ENCODE assay signal across 1 cellular context in genomic region chr14:50943261-50943942, GRCh38.
TF ChIP-seq lines count a peak whose summit lies in the region.

No MANE protein-coding gene starts in this region.

TF ChIP-seq in HepG2, 621 proteins besides CTCF, POLR2A, EP300 and RAD21 (continued from another document and continues in another):
- TF ChIP-seq ZNF362 (CRISPR knock-in tag; IDR thresholded peaks at IDR 0.05; ENCODE audit: borderline replicate concordance) (no peak; the same call in 1 of the 2 replicates), ATF6 (CRISPR knock-in tag; conservative IDR thresholded peaks at IDR 0.05) (0 out of 2 replicates have a peak, but pooled peaks have one; percentile 13), TEAD3 (CRISPR knock-in tag; optimal IDR thresholded peaks at IDR 0.05; ENCODE audit: borderline replicate concordance) (peak; percentile 80), FOXO4 (CRISPR knock-in tag; conservative IDR thresholded peaks at IDR 0.05) (peak; percentile 9; the same call in 1 of the 2 replicates), ZNF280B (CRISPR knock-in tag; IDR thresholded peaks at IDR 0.05; ENCODE audit: borderline replicate concordance) (peak; percentile 75; the same call in 1 of the 2 replicates), ZNF142 (CRISPR knock-in tag; IDR thresholded peaks at IDR 0.05) (0 out of 2 replicates have a peak, but pooled peaks have one; percentile 21), ZFP90 (CRISPR knock-in tag; IDR thresholded peaks at IDR 0.05; ENCODE audit: borderline replicate concordance) (0 out of 2 replicates have a peak, but pooled peaks have one; percentile 42), MTA3 (CRISPR knock-in tag; IDR thresholded peaks at IDR 0.05) (no peak), RXRA (CRISPR knock-in tag; IDR thresholded peaks at IDR 0.05) (no peak), HNRNPLL (IDR thresholded peaks at IDR 0.05; ENCODE audit: low read depth, low read length, poor library complexity, severe bottlenecking) (peak; percentile 64), AKAP8 (CRISPR knock-in tag; IDR thresholded peaks at IDR 0.05) (0 out of 2 replicates have a peak, but pooled peaks have one; percentile 60), HOXA3 (CRISPR knock-in tag; IDR thresholded peaks at IDR 0.05) (peak; percentile 32; the same call in 1 of the 2 replicates), CEBPG (CRISPR knock-in tag; IDR thresholded peaks at IDR 0.05) (peak; percentile 26; the same call in 1 of the 2 replicates), KLF16 (CRISPR knock-in tag; IDR thresholded peaks at IDR 0.05) (peak in 1 of 2 experiments; percentile 25; a peak in 1 of 4 replicates), ZNF317 (CRISPR knock-in tag; IDR thresholded peaks at IDR 0.05) (0 out of 2 replicates have a peak, but pooled peaks have one; percentile 36), ZBTB7B (CRISPR knock-in tag; IDR thresholded peaks at IDR 0.05) (peak; percentile 74; the same call in 1 of the 2 replicates), PCBP1 (IDR thresholded peaks at IDR 0.05; ENCODE audit: borderline replicate concordance, low read depth, low read length) (no peak), ZNF891 (CRISPR knock-in tag; IDR thresholded peaks at IDR 0.05) (peak; percentile 45; the same call in 1 of the 2 replicates), ZNF580 (CRISPR knock-in tag; IDR thresholded peaks at IDR 0.05; ENCODE audit: borderline replicate concordance, low read depth) (peak; percentile 43; the same call in 1 of the 2 replicates), MTA1 (CRISPR knock-in tag; IDR thresholded peaks at IDR 0.05; ENCODE audit: borderline replicate concordance) (peak; percentile 42; the same call in 1 of the 2 replicates), ZNF850 (CRISPR knock-in tag; conservative IDR thresholded peaks at IDR 0.05) (no peak), ZSCAN21 (CRISPR knock-in tag; IDR thresholded peaks at IDR 0.05; ENCODE audit: borderline replicate concordance) (0 out of 2 replicates have a peak, but pooled peaks have one; percentile 36), ZNF230 (CRISPR knock-in tag; IDR thresholded peaks at IDR 0.05) (no peak), NPAS2 (CRISPR knock-in tag; IDR thresholded peaks at IDR 0.05; ENCODE audit: borderline replicate concordance) (no peak), MLX (CRISPR knock-in tag; IDR thresholded peaks at IDR 0.05) (no peak), SP1 (IDR thresholded peaks at IDR 0.05) (no peak), SP1 (CRISPR knock-in tag; IDR thresholded peaks at IDR 0.05) (peak; percentile 19; the same call in 1 of the 2 replicates), ZNF331 (CRISPR knock-in tag; IDR thresholded peaks at IDR 0.05) (peak; percentile 27; the same call in 1 of the 2 replicates), PHF8 (CRISPR knock-in tag; IDR thresholded peaks at IDR 0.05) (peak; percentile 33), SALL1 (CRISPR knock-in tag; IDR thresholded peaks at IDR 0.05) (peak; percentile 69; the same call in 1 of the 2 replicates), SRSF1 (optimal IDR thresholded peaks at IDR 0.05; ENCODE audit: low read depth, low read length) (peak; percentile 23), PPARG (CRISPR knock-in tag; conservative IDR thresholded peaks at IDR 0.05) (no peak), SIN3A (IDR thresholded peaks at IDR 0.05; ENCODE audit: borderline replicate concordance, low read depth, low read length) (peak; percentile 63), ZNF883 (CRISPR knock-in tag; IDR thresholded peaks at IDR 0.05; ENCODE audit: not compliant biosample characterization) (peak; percentile 46), SOX13 (IDR thresholded peaks at IDR 0.05) (no peak), SOX13 (CRISPR knock-in tag; conservative IDR thresholded peaks at IDR 0.05 in 1 of 2, IDR thresholded peaks at IDR 0.05 in 1 of 2) (peak in 1 of 2 experiments; percentile 43; a peak in 1 of 4 replicates), ZNF180 (CRISPR knock-in tag; IDR thresholded peaks at IDR 0.05; ENCODE audit: borderline replicate concordance, low read depth) (0 out of 2 replicates have a peak, but pooled peaks have one; percentile 36), FOXJ3 (CRISPR knock-in tag; IDR thresholded peaks at IDR 0.05; ENCODE audit: borderline replicate concordance) (0 out of 2 replicates have a peak, but pooled peaks have one; percentile 13), GABPB1 (CRISPR knock-in tag; IDR thresholded peaks at IDR 0.05) (peak; percentile 30; the same call in 1 of the 2 replicates), ZNF256 (CRISPR knock-in tag; conservative IDR thresholded peaks at IDR 0.05) (no peak), ARID5B (CRISPR knock-in tag; IDR thresholded peaks at IDR 0.05) (peak; percentile 48; the same call in 1 of the 2 replicates), LCORL (IDR thresholded peaks at IDR 0.05) (no peak), LCORL (CRISPR knock-in tag; IDR thresholded peaks at IDR 0.05) (0 out of 2 replicates have a peak, but pooled peaks have one; percentile 8), CHD2 (IDR thresholded peaks at IDR 0.05; ENCODE audit: low read depth, low read length) (no peak), ZNF468 (CRISPR knock-in tag; IDR thresholded peaks at IDR 0.05) (no peak), SOX5 (CRISPR knock-in tag; IDR thresholded peaks at IDR 0.05; ENCODE audit: borderline replicate concordance) (0 out of 2 replicates have a peak, but pooled peaks have one; percentile 9), ZFAT (CRISPR knock-in tag; conservative IDR thresholded peaks at IDR 0.05) (no peak), POLR2AphosphoS5 (IDR thresholded peaks at IDR 0.05; ENCODE audit: low read depth, low read length) (peak; percentile 61)
